21 cellular contexts compared by ENCODE assay signal in the genomic region with DNA sequence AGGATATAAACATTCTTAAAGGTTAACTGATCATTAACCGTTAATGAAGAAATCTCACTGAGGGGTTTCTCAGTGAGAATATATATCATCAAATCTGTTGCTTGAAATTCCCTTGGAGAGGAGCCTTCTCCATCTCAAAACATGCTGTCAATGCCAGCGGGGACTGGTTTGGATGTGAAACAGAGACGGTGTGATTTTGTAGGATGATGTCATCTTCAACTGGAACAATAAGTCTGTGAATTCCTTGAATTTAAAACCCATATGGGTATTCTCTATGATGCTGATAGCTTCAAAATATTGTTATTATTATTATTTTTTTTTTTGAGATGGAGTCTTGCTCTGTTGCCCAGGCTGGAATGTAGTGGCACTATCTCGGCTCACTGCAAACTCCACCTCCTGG.
"Had no signal": no experiment of that assay in that cellular context is flagged by ENCODE, and none has a peak within 500 bp of the region (broad histone marks: within the 10 kb centered on the region; RNA-seq: fewer than 3 reads in every experiment).

No MANE protein-coding gene starts in this region.

- H3K4me3 Mint-ChIP-seq: dendritic cell treated with granulocyte-macrophage colony-stimulating factor and Interleukin-4, amounts not matched to agents 40 ng/mL and 50 ng/mL, for 4 days; effector memory CD8-positive, alpha-beta T cell had no signal

- H3K9me3 ChIP-seq: colonic mucosa, esophagus muscularis mucosa, gastrocnemius medialis, heart right ventricle, left lung, lower lobe of right lung had no signal

- H3K27ac Mint-ChIP-seq: dendritic cell treated with granulocyte-macrophage colony-stimulating factor and Interleukin-4, amounts not matched to agents 40 ng/mL and 50 ng/mL, for 4 days; effector memory CD8-positive, alpha-beta T cell had no signal

- DNase-seq: colonic mucosa; cortex of kidney; effector CD8-positive, alpha-beta T cell; effector memory CD8-positive, alpha-beta T cell; foreskin fibroblast; foreskin melanocyte; gastrocnemius medialis; glutamatergic neuron; heart right ventricle; hippocampal formation; left cardiac atrium; left lung; left ventricle myocardium superior; lower lobe of right lung; mesenchymal stem cell; midbrain had no signal

- FAIRE-seq: endothelial cell of umbilical vein, islet of Langerhans, keratinocyte had no signal

- H3K4me1 ChIP-seq: colonic mucosa had no signal

- H3K36me3 ChIP-seq: colonic mucosa, gastrocnemius medialis had no signal

- ATAC-seq: effector memory CD8-positive, alpha-beta T cell; gastrocnemius medialis; heart right ventricle; left cardiac atrium; left lung; left ventricle myocardium superior; lower lobe of right lung had no signal

- H3K27ac ChIP-seq: colonic mucosa, esophagus muscularis mucosa, gastrocnemius medialis, heart right ventricle, left lung, lower lobe of right lung had no signal

- H3K27me3 Mint-ChIP-seq: dendritic cell treated with granulocyte-macrophage colony-stimulating factor and Interleukin-4, amounts not matched to agents 40 ng/mL and 50 ng/mL, for 4 days; effector memory CD8-positive, alpha-beta T cell had no signal

- H3K4me3 ChIP-seq: colonic mucosa, esophagus muscularis mucosa, gastrocnemius medialis, heart right ventricle, left lung, lower lobe of right lung had no signal

- H3K9me3 Mint-ChIP-seq: dendritic cell treated with granulocyte-macrophage colony-stimulating factor and Interleukin-4, amounts not matched to agents 40 ng/mL and 50 ng/mL, for 4 days; effector memory CD8-positive, alpha-beta T cell had no signal

- H3K27me3 ChIP-seq: colonic mucosa, esophagus muscularis mucosa, gastrocnemius medialis, heart right ventricle, left lung had no signal
